Comparison of ENCODE assay signal across 8 cellular contexts in genomic region chr19:662207-662961, GRCh38. TPM values are rescaled to one million over a fixed set of nuclear protein-coding genes. Genes with fewer than 3 reads are reported as not detected.
DNase-seq lines count a peak whose midpoint lies in the region; ATAC-seq and TF ChIP-seq lines count a peak whose summit lies in the region.

No MANE protein-coding gene starts in this region.

- peaks cover 7% of the 10 kb centered on the region; the same call in 1 of the 2 replicates for H3K36me3 ChIP-seq in Karpas-422 (ENCODE audit: insufficient read depth, low read length)
- no peaks in the 10 kb centered on the region for H3K36me3 ChIP-seq in endocrine pancreas (ENCODE audit: control insufficient read depth, insufficient read depth, low read length)
- H3K36me3 ChIP-seq in testis (ENCODE audit: low read depth, missing control alignments): no peaks in the 10 kb centered on the region

- peak overlapping the region; percentile 99 for H3K4me3 Mint-ChIP-seq in activated CD4-positive, alpha-beta memory T cell treated with anti-CD3 and anti-CD28 coated beads, Interleukin-2, amount 10 ng/mL, durations not matched to agents 7 days and 5 days
- H3K4me3 Mint-ChIP-seq in natural killer cell treated with Interleukin-12 subunit alpha and Interleukin-12 subunit beta and Interleukin-15 and Interleukin-18, amount 100 ng/mL, for 72 hours: peak overlapping the region; percentile 86

- H3K27ac ChIP-seq in Karpas-422 (ENCODE audit: low read length): peak overlapping the region; percentile 74
- peak overlapping the region; percentile 68 to 82 for H3K27ac ChIP-seq in testis

- H3K4me2 ChIP-seq in Karpas-422 (ENCODE audit: low read depth, low read length, poor library complexity, severe bottlenecking): peak overlapping the region; percentile 88

- H2AFZ ChIP-seq in Karpas-422 (ENCODE audit: low read length): no peak overlapping the region

- intact Hi-C loops in testis (cut with DNase I; ENCODE audit: low total_unique reads): no loop called here

- H3K4me3 ChIP-seq in Karpas-422 (ENCODE audit: low read length): peak overlapping the region; percentile 82
- H3K4me3 ChIP-seq in endocrine pancreas (ENCODE audit: control insufficient read depth, insufficient read depth, low read length): peak overlapping the region; percentile 43
- H3K4me3 ChIP-seq in testis: peak overlapping the region; percentile 97 to 98

- H3K9me3 ChIP-seq in Karpas-422 (ENCODE audit: low read length) (no peaks in the 10 kb centered on the region), endocrine pancreas (ENCODE audit: control insufficient read depth, low read length) (no peaks in the 10 kb centered on the region), testis (no peaks in the 10 kb centered on the region)

- no peak for TF ChIP-seq CTCF in testis (IDR thresholded peaks at IDR 0.05)

- peak overlapping the region; percentile 98 for H3K27ac Mint-ChIP-seq in activated CD4-positive, alpha-beta memory T cell treated with anti-CD3 and anti-CD28 coated beads, Interleukin-2, amount 10 ng/mL, durations not matched to agents 7 days and 5 days
- peak overlapping the region; percentile 94 to 95 for H3K27ac Mint-ChIP-seq in natural killer cell treated with Interleukin-12 subunit alpha and Interleukin-12 subunit beta and Interleukin-15 and Interleukin-18, amount 100 ng/mL, for 72 hours

- TF ChIP-seq POLR2A in GM19193 (IDR thresholded peaks at IDR 0.05; ENCODE audit: extremely low read depth, insufficient read depth, insufficient read length) (peak; percentile 44), testis (IDR thresholded peaks at IDR 0.05) (no peak)

- POLR2A ChIA-PET in activated CD4-positive, alpha-beta memory T cell treated with anti-CD3 and anti-CD28 coated beads, Interleukin-2, amount 10 ng/mL, durations not matched to agents 7 days and 5 days (lab: Charles Lee): interaction anchor here (1.0 to 2.4 kb wide), 8 partner anchors 13 to 156 kb away, joined by 3 to 18 read pairs (median 8); partner anchors contain the start of genes FSTL3 and POLRMT

- no peaks in the 10 kb centered on the region for H3K27me3 ChIP-seq in Karpas-422 (ENCODE audit: low read length)
- no peaks in the 10 kb centered on the region for H3K27me3 ChIP-seq in endocrine pancreas (ENCODE audit: control insufficient read depth, insufficient read depth, low read length)
- no peaks in the 10 kb centered on the region for H3K27me3 ChIP-seq in testis

- H4K20me1 ChIP-seq in Karpas-422 (ENCODE audit: insufficient read depth, low read depth, low read length): peaks cover 49% of the 10 kb centered on the region

- H3K36me3 Mint-ChIP-seq in activated CD4-positive, alpha-beta memory T cell treated with anti-CD3 and anti-CD28 coated beads, Interleukin-2, amount 10 ng/mL, durations not matched to agents 7 days and 5 days (ENCODE audit: low read depth): peaks cover 22% of the 10 kb centered on the region
- H3K36me3 Mint-ChIP-seq in natural killer cell treated with Interleukin-12 subunit alpha and Interleukin-12 subunit beta and Interleukin-15 and Interleukin-18, amount 100 ng/mL, for 72 hours: no peaks in the 10 kb centered on the region

- CTCF ChIA-PET in activated CD4-positive, alpha-beta memory T cell treated with anti-CD3 and anti-CD28 coated beads, Interleukin-2, amount 10 ng/mL, durations not matched to agents 7 days and 5 days (lab: Charles Lee): interaction anchor here (0.9 to 1.4 kb wide), 4 partner anchors 17 to 72 kb away, joined by 3 to 8 read pairs (median 4); no protein-coding TSS in a partner anchor

- no peaks in the 10 kb centered on the region for H3K27me3 Mint-ChIP-seq in activated CD4-positive, alpha-beta memory T cell treated with anti-CD3 and anti-CD28 coated beads, Interleukin-2, amount 10 ng/mL, durations not matched to agents 7 days and 5 days
- H3K27me3 Mint-ChIP-seq in natural killer cell treated with Interleukin-12 subunit alpha and Interleukin-12 subunit beta and Interleukin-15 and Interleukin-18, amount 100 ng/mL, for 72 hours: no peaks in the 10 kb centered on the region

- peak in 1 of 2 donors; percentile 42 for ATAC-seq in natural killer cell treated with Interleukin-12 subunit alpha and Interleukin-12 subunit beta and Interleukin-15 and Interleukin-18, amount 100 ng/mL, for 72 hours

- peaks cover 56% of the 10 kb centered on the region for H3K79me2 ChIP-seq in Karpas-422 (ENCODE audit: low read length)

- H3K9ac ChIP-seq in Karpas-422 (ENCODE audit: low read length) (peak overlapping the region; percentile 100), endocrine pancreas (ENCODE audit: control insufficient read depth, insufficient read depth, low read length) (peak overlapping the region; percentile 80)

- no peaks in the 10 kb centered on the region for H3K9me3 Mint-ChIP-seq in activated CD4-positive, alpha-beta memory T cell treated with anti-CD3 and anti-CD28 coated beads, Interleukin-2, amount 10 ng/mL, durations not matched to agents 7 days and 5 days
- no peaks in the 10 kb centered on the region for H3K9me3 Mint-ChIP-seq in natural killer cell treated with Interleukin-12 subunit alpha and Interleukin-12 subunit beta and Interleukin-15 and Interleukin-18, amount 100 ng/mL, for 72 hours

- peak; percentile 11 to 43 for DNase-seq in AML-193 (lab: John Stamatoyannopoulos, UW)
- peak; percentile 89 for DNase-seq in Karpas-422
- peak; percentile 80 for DNase-seq in activated CD4-positive, alpha-beta memory T cell treated with anti-CD3 and anti-CD28 coated beads, Interleukin-2, amount 10 ng/mL, durations not matched to agents 7 days and 5 days
- DNase-seq in natural killer cell treated with Interleukin-12 subunit alpha and Interleukin-12 subunit beta and Interleukin-15 and Interleukin-18, amount 100 ng/mL, for 72 hours (ENCODE audit: low spot score): peak; percentile 80
- peak; percentile 56 for DNase-seq in testis
- DNase-seq in DMS79 treated with DMSO at 0.1 percent for 48 hours (lab: John Stamatoyannopoulos, UW): no peak

- peaks cover 49% of the 10 kb centered on the region for H3K4me1 Mint-ChIP-seq in activated CD4-positive, alpha-beta memory T cell treated with anti-CD3 and anti-CD28 coated beads, Interleukin-2, amount 10 ng/mL, durations not matched to agents 7 days and 5 days
- peaks cover 35 to 37% of the 10 kb centered on the region in 2 donors for H3K4me1 Mint-ChIP-seq in natural killer cell treated with Interleukin-12 subunit alpha and Interleukin-12 subunit beta and Interleukin-15 and Interleukin-18, amount 100 ng/mL, for 72 hours (ENCODE audit: low read depth in 2 of 2)

- no peaks in the 10 kb centered on the region for H3K9me2 ChIP-seq in Karpas-422 (replicated peaks; ENCODE audit: insufficient read depth, low read length)

- H3K4me1 ChIP-seq in Karpas-422 (ENCODE audit: low read length) (peaks cover 26% of the 10 kb centered on the region), endocrine pancreas (ENCODE audit: control insufficient read depth, insufficient read depth, low read length) (no peaks in the 10 kb centered on the region), testis (peaks cover 54% of the 10 kb centered on the region)

- 0 to 1% methylated on average over 9 to 47 of the region's 81 CpGs for WGBS in testis, 2 donors

RNA-seq across cellular contexts. Expression of gene RNF126, which starts 0.6 kb away (rescaled TPM):
- 36.5 and 66.5 TPM in 2 replicates for total RNA-seq in Karpas-422 (2014; rRNA removed; shearing (Covaris generic); ENCODE audit: low replicate concordance)
- 10 to 100 TPM; 80.6 to 82.2 TPM for total RNA-seq in activated CD4-positive, alpha-beta memory T cell treated with anti-CD3 and anti-CD28 coated beads, Interleukin-2, amount 10 ng/mL, durations not matched to agents 7 days and 5 days
- 100 to 1,000 TPM in 1 of 2 donors, 10 to 100 TPM in 1; 77.7 to 138 TPM for total RNA-seq in natural killer cell treated with Interleukin-12 subunit alpha and Interleukin-12 subunit beta and Interleukin-15 and Interleukin-18, amount 100 ng/mL, for 72 hours
- total RNA-seq in testis: 100 to 1,000 TPM; 148 to 158 TPM
- polyA plus RNA-seq in testis (ENCODE audit: insufficient read depth, low read depth, low replicate concordance): 107 TPM

RNA-seq across cellular contexts. Expression of gene FSTL3, which starts 13.8 kb away (rescaled TPM):
- total RNA-seq in Karpas-422 (2014; rRNA removed; shearing (Covaris generic); ENCODE audit: low replicate concordance): 2.3 and 3.0 TPM in 2 replicates
- 1 to 10 TPM; 2.5 to 3.0 TPM for total RNA-seq in activated CD4-positive, alpha-beta memory T cell treated with anti-CD3 and anti-CD28 coated beads, Interleukin-2, amount 10 ng/mL, durations not matched to agents 7 days and 5 days
- total RNA-seq in natural killer cell treated with Interleukin-12 subunit alpha and Interleukin-12 subunit beta and Interleukin-15 and Interleukin-18, amount 100 ng/mL, for 72 hours: 1 to 10 TPM; 1.7 to 3.6 TPM
- 100 to 1,000 TPM; 343 to 397 TPM for total RNA-seq in testis
- 98.6 TPM for polyA plus RNA-seq in testis (ENCODE audit: insufficient read depth, low read depth, low replicate concordance)

RNA-seq across cellular contexts. Expression of gene FGF22, which starts 22.7 kb away (rescaled TPM):
- total RNA-seq in Karpas-422 (2014; rRNA removed; shearing (Covaris generic); ENCODE audit: low replicate concordance): not detected in 2 replicates
- not detected for total RNA-seq in activated CD4-positive, alpha-beta memory T cell treated with anti-CD3 and anti-CD28 coated beads, Interleukin-2, amount 10 ng/mL, durations not matched to agents 7 days and 5 days
- not detected for total RNA-seq in natural killer cell treated with Interleukin-12 subunit alpha and Interleukin-12 subunit beta and Interleukin-15 and Interleukin-18, amount 100 ng/mL, for 72 hours
- 1 to 10 TPM; 1.8 to 3.1 TPM for total RNA-seq in testis
- 2.6 TPM for polyA plus RNA-seq in testis (ENCODE audit: insufficient read depth, low read depth, low replicate concordance)

RNA-seq across cellular contexts. Expression of gene POLRMT, which starts 29.0 kb away (rescaled TPM):
- total RNA-seq in Karpas-422 (2014; rRNA removed; shearing (Covaris generic); ENCODE audit: low replicate concordance): 51.5 and 60.6 TPM in 2 replicates
- 10 to 100 TPM; 44.8 to 45.1 TPM for total RNA-seq in activated CD4-positive, alpha-beta memory T cell treated with anti-CD3 and anti-CD28 coated beads, Interleukin-2, amount 10 ng/mL, durations not matched to agents 7 days and 5 days
- 100 to 1,000 TPM in 1 of 2 donors, 10 to 100 TPM in 1; 55.0 to 104 TPM for total RNA-seq in natural killer cell treated with Interleukin-12 subunit alpha and Interleukin-12 subunit beta and Interleukin-15 and Interleukin-18, amount 100 ng/mL, for 72 hours
- total RNA-seq in testis: 100 to 1,000 TPM; 116 to 137 TPM
- polyA plus RNA-seq in testis (ENCODE audit: insufficient read depth, low read depth, low replicate concordance): 178 TPM

RNA-seq across cellular contexts. Expression of gene PRSS57, which starts 32.9 kb away (rescaled TPM):
- total RNA-seq in Karpas-422 (2014; rRNA removed; shearing (Covaris generic); ENCODE audit: low replicate concordance): not detected in 2 replicates
- total RNA-seq in activated CD4-positive, alpha-beta memory T cell treated with anti-CD3 and anti-CD28 coated beads, Interleukin-2, amount 10 ng/mL, durations not matched to agents 7 days and 5 days: not detected
- 1 to 10 TPM in 1 of 2 donors, not detected in 1; 1.4 TPM for total RNA-seq in natural killer cell treated with Interleukin-12 subunit alpha and Interleukin-12 subunit beta and Interleukin-15 and Interleukin-18, amount 100 ng/mL, for 72 hours
- total RNA-seq in testis: not detected
- polyA plus RNA-seq in testis (ENCODE audit: insufficient read depth, low read depth, low replicate concordance): not detected

Comparison
In these comparisons a context has a peak if more than half of its experiments do, and no peak if none do; other contexts are left out.
1. H3K4me3 ChIP-seq: peak in every context shown above with its lines; median percentile 98 in testis; 82 in Karpas-422; 43 in endocrine pancreas.
2. RNA of gene FSTL3, which starts 13.8 kb away (total RNA-seq): 343 to 397 TPM in testis; 1.7 to 3.6 TPM in natural killer cell treated with Interleukin-12 subunit alpha and Interleukin-12 subunit beta and Interleukin-15 and Interleukin-18, amount 100 ng/mL, for 72 hours, 2.5 to 3.0 TPM in activated CD4-positive, alpha-beta memory T cell treated with anti-CD3 and anti-CD28 coated beads, Interleukin-2, amount 10 ng/mL, durations not matched to agents 7 days and 5 days and 2.3 to 3.0 TPM in Karpas-422; every median in the first group is over 10 times any median in the second.